ENCODE assay signal across 8 cellular contexts in the genomic region with DNA sequence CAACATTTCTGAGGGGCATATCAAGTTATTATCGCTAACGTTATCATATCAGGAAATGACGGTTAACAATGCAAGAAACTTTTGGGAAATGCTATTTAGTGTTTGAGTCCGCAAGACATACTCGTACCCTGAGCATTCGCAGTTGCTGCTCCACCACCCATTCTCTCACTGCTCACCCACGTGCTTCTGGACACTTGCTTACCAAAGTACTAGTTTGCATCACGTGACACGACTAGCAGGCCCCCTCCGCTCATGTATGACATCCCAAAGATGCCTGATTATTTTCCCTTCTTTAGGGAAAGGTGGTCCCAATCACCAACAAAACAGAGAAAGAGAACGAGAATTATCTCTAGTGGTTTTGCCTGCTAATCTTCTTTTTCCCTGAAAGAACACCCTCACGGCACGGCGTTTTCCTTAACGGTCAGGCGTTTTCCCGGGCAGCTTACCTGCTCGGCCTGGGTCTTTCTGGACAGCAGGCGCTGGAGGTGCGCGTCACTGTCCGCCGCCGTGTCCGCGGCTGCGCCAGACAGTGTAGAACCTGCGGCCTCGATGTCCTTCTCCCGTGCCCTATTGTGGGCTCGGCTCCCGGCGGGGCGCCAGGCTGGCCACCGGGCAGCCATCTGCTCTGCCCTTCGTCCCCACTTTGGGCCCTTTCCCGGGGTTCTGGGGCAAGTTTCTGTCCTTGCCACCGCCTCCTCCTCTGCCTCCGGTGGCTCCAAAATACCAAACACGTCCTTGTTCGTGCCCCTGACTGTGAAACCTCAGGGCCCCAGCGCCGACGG. TPM values are rescaled to one million over a fixed set of nuclear protein-coding genes. Genes with fewer than 3 reads are reported as not detected.
DNase-seq lines count a peak whose midpoint lies in the region; ATAC-seq and FAIRE-seq lines count a peak whose summit lies in the region.

A gene (plus strand): TSS at position 492 of the 782 bp plus-strand sequence. CDS start 58 bp downstream, at position 550.

- H3K4me3 ChIP-seq in muscle layer of colon (ENCODE audit: low read depth in 1 of 2, low read length in 2 of 2): peak within 1 kb of the TSS; percentile 98 to 100

- peaks cover 8% of the 10 kb centered on the region for H3K36me3 ChIP-seq in muscle layer of colon (ENCODE audit: insufficient read depth, low read length)

- H3K9me3 Mint-ChIP-seq in activated T-cell treated with anti-CD3 and anti-CD28 coated beads, Interleukin-2, amount 50 U/mL, for 72 hours: no peaks in the 10 kb centered on the region

- H3K4me1 Mint-ChIP-seq in activated T-cell treated with anti-CD3 and anti-CD28 coated beads, Interleukin-2, amount 50 U/mL, for 72 hours (ENCODE audit: low read depth): peaks cover 45% of the 10 kb centered on the region

- peaks cover 4 to 6% of the 10 kb centered on the region in 2 donors for H3K36me3 Mint-ChIP-seq in activated T-cell treated with anti-CD3 and anti-CD28 coated beads, Interleukin-2, amount 50 U/mL, for 72 hours (ENCODE audit: insufficient read depth in 2 of 2)

- peak within 1 kb of the TSS; percentile 95 to 99 for H3K4me3 Mint-ChIP-seq in activated T-cell treated with anti-CD3 and anti-CD28 coated beads, Interleukin-2, amount 50 U/mL, for 72 hours

- peak; percentile 99 for DNase-seq in DMS53 (lab: John Stamatoyannopoulos, UW)
- DNase-seq in KG1 (lab: John Stamatoyannopoulos, UW): peak; percentile 97
- peak; percentile 95 for DNase-seq in RCC 7860 (ENCODE audit: low spot score)
- DNase-seq in activated T-cell treated with anti-CD3 and anti-CD28 coated beads, Interleukin-2, amount 50 U/mL, for 72 hours: peak; percentile 89 to 94
- peak; percentile 72 for DNase-seq in stimulated activated CD8-positive, alpha-beta memory T cell treated with anti-CD3 and anti-CD28 coated beads, Interleukin-7, amount 100 ng/mL, for 24 hours (ENCODE audit: low read depth)

- no peaks in the 10 kb centered on the region for H3K27me3 Mint-ChIP-seq in activated T-cell treated with anti-CD3 and anti-CD28 coated beads, Interleukin-2, amount 50 U/mL, for 72 hours (ENCODE audit: low read depth)

- H3K9me3 ChIP-seq in muscle layer of colon (ENCODE audit: low read length): no peaks in the 10 kb centered on the region

- peak within 1 kb of the TSS; percentile 99 for H3K9ac ChIP-seq in muscle layer of colon (ENCODE audit: low read length)

- peaks cover 25% of the 10 kb centered on the region for H3K4me1 ChIP-seq in muscle layer of colon (ENCODE audit: insufficient read depth, low read length)

- peak; percentile 72 for ATAC-seq in GM21717 (IDR thresholded peaks at IDR 0.05; ENCODE audit: unreplicated experiment)
- ATAC-seq in activated T-cell treated with anti-CD3 and anti-CD28 coated beads, Interleukin-2, amount 50 U/mL, for 72 hours (replicated peaks in 1 of 2): peak; percentile 86 to 88
- ATAC-seq in esophagus mucosa: peak; percentile 96

- peak within 1 kb of the TSS; percentile 98 for H3K27ac ChIP-seq in muscle layer of colon (ENCODE audit: low read depth, low read length)

- FAIRE-seq in RCC 7860 (lab: Jason Lieb, UNC): peak; percentile 71

- H3K27ac Mint-ChIP-seq in activated T-cell treated with anti-CD3 and anti-CD28 coated beads, Interleukin-2, amount 50 U/mL, for 72 hours: peak within 1 kb of the TSS; percentile 100

- no peaks in the 10 kb centered on the region for H3K27me3 ChIP-seq in muscle layer of colon (ENCODE audit: control insufficient read depth in 1 of 2, insufficient read depth in 2 of 2, low read length in 2 of 2)

RNA-seq across cellular contexts. Expression of the gene that starts here (rescaled TPM):
- 10 to 100 TPM; 65.2 to 67.5 TPM for total RNA-seq in activated T-cell treated with anti-CD3 and anti-CD28 coated beads, Interleukin-2, amount 50 U/mL, for 72 hours
- total RNA-seq in esophagus mucosa: 22.8 TPM

Comparison
In these comparisons a context has a peak if more than half of its experiments do, and no peak if none do; other contexts are left out.
1. Peak in every context shown above with its lines: DNase-seq, ATAC-seq, H3K4me3 ChIP-seq and H3K27ac ChIP-seq.